8 cellular contexts compared by ENCODE assay signal in the genomic region with DNA sequence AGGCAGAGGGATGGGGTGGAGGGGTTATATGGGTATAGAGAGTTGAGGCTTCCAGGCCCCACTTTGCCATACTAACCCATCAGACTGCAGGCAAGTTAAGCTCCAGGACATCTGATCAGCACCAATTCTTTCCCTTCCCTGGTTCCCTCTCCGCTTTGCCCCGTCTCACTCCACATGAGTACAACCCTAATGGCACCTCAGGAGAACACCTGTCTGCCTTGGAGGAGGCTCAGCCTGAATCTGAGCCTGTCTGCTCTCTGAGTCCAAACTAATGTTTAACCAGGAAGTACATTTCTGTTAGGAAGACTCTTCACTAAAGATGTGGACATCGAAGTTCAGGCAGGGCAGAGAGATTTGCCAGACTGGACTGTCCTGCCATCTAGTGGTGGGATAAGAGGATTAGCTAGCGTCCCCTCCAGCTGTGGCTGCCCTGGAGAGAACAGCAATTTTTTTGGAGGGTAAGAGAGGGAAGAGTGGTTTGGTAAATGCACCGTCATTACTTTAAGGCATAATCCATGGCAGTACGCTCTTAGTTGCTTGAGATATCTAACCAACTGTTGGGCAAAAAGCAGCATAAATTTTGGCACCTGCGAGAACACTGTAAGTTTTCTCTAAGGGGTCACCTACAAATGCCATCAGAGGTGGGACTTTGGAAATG. TPM values are rescaled to one million over a fixed set of nuclear protein-coding genes. Genes with fewer than 3 reads are reported as not detected.
DNase-seq lines count a peak whose midpoint lies in the region; ATAC-seq and TF ChIP-seq lines count a peak whose summit lies in the region.

No MANE protein-coding gene starts in this region.

- no peaks in the 10 kb centered on the region for H3K36me3 Mint-ChIP-seq in activated CD4-positive, alpha-beta T cell treated with anti-CD3 and anti-CD28 coated beads, Interleukin-2, amount 10 ng/mL, durations not matched to agents 7 days and 5 days (ENCODE audit: low read depth)

- H3K4me1 ChIP-seq in lower lobe of right lung: peaks cover 19% of the 10 kb centered on the region

- POLR2A ChIA-PET in activated CD4-positive, alpha-beta T cell treated with anti-CD3 and anti-CD28 coated beads, Interleukin-2, amount 10 ng/mL, durations not matched to agents 7 days and 5 days (lab: Charles Lee): no interaction called here

- peaks cover 21% of the 10 kb centered on the region for H3K27me3 Mint-ChIP-seq in activated CD4-positive, alpha-beta T cell treated with anti-CD3 and anti-CD28 coated beads, Interleukin-2, amount 10 ng/mL, durations not matched to agents 7 days and 5 days

- ATAC-seq in HG03280 (IDR thresholded peaks at IDR 0.05; ENCODE audit: unreplicated experiment): peak; percentile 55
- peak; percentile 96 to 97 for ATAC-seq in lower lobe of right lung
- no peak for ATAC-seq in GM18520 (IDR thresholded peaks at IDR 0.05; ENCODE audit: unreplicated experiment)

- DNase-seq in GM12864 (ENCODE audit: low read depth) (peak; percentile 61), NCI-H748 (lab: John Stamatoyannopoulos, UW; ENCODE audit: unreplicated experiment) (peak; percentile 86), dermis microvascular lymphatic vessel endothelial cell (ENCODE audit: low read depth in 2 of 2) (peak; percentile 82 to 88), lower lobe of right lung (peak; percentile 63)
- peak; percentile 77 for DNase-seq in activated CD4-positive, alpha-beta T cell treated with anti-CD3 and anti-CD28 coated beads, Interleukin-2, amount 10 ng/mL, durations not matched to agents 7 days and 5 days
- peak; percentile 12 for DNase-seq in stimulated activated CD8-positive, alpha-beta memory T cell treated with anti-CD3 and anti-CD28 coated beads, Interleukin-12 subunit alpha, Interleukin-12 subunit beta, amount 100 ng/mL, for 24 hours (ENCODE audit: extremely low read depth)

- H3K4me3 ChIP-seq in GM12864 (ENCODE audit: low read depth, low read length) (no peak overlapping the region), lower lobe of right lung (no peak overlapping the region)

- H3K9me3 ChIP-seq in lower lobe of right lung: no peaks in the 10 kb centered on the region

- no peak overlapping the region for H3K27ac Mint-ChIP-seq in activated CD4-positive, alpha-beta T cell treated with anti-CD3 and anti-CD28 coated beads, Interleukin-2, amount 10 ng/mL, durations not matched to agents 7 days and 5 days

- H3K36me3 ChIP-seq in lower lobe of right lung: no peaks in the 10 kb centered on the region

- H3K4me1 Mint-ChIP-seq in activated CD4-positive, alpha-beta T cell treated with anti-CD3 and anti-CD28 coated beads, Interleukin-2, amount 10 ng/mL, durations not matched to agents 7 days and 5 days: peaks cover 10% of the 10 kb centered on the region

- intact Hi-C loops in lower lobe of right lung (cut with DNase I): no loop called here

- peak; percentile 81 for TF ChIP-seq CTCF in GM12864 (IDR thresholded peaks at IDR 0.05; ENCODE audit: low read depth, low read length, missing control alignments)
- TF ChIP-seq CTCF in lower lobe of right lung (IDR thresholded peaks at IDR 0.05): peak; percentile 93

- no peaks in the 10 kb centered on the region for H3K27me3 ChIP-seq in lower lobe of right lung (ENCODE audit: low read depth)

- H3K27ac ChIP-seq in lower lobe of right lung: no peak overlapping the region

- CTCF ChIA-PET in activated CD4-positive, alpha-beta T cell treated with anti-CD3 and anti-CD28 coated beads, Interleukin-2, amount 10 ng/mL, durations not matched to agents 7 days and 5 days (lab: Charles Lee): interaction anchor here (0.7 to 2.1 kb wide), 14 partner anchors 9 to 430 kb away, joined by 3 to 11 read pairs (median 4); a partner anchor contains a TSS

- H3K9me3 Mint-ChIP-seq in activated CD4-positive, alpha-beta T cell treated with anti-CD3 and anti-CD28 coated beads, Interleukin-2, amount 10 ng/mL, durations not matched to agents 7 days and 5 days: no peaks in the 10 kb centered on the region

- H3K4me3 Mint-ChIP-seq in activated CD4-positive, alpha-beta T cell treated with anti-CD3 and anti-CD28 coated beads, Interleukin-2, amount 10 ng/mL, durations not matched to agents 7 days and 5 days: no peak overlapping the region

RNA-seq across cellular contexts. Expression of a gene that starts 29.2 kb away (rescaled TPM):
- 1 to 10 TPM; 1.7 to 2.0 TPM for total RNA-seq in activated CD4-positive, alpha-beta T cell treated with anti-CD3 and anti-CD28 coated beads, Interleukin-2, amount 10 ng/mL, durations not matched to agents 7 days and 5 days
- 1.2 and 1.4 TPM in 2 replicates for total RNA-seq in dermis microvascular lymphatic vessel endothelial cell
- 3.8 TPM for total RNA-seq in lower lobe of right lung

RNA-seq across cellular contexts. Expression of a gene that starts 47.8 kb away (rescaled TPM):
- 1 to 10 TPM; 5.7 to 6.1 TPM for total RNA-seq in activated CD4-positive, alpha-beta T cell treated with anti-CD3 and anti-CD28 coated beads, Interleukin-2, amount 10 ng/mL, durations not matched to agents 7 days and 5 days
- total RNA-seq in dermis microvascular lymphatic vessel endothelial cell (1.8 and 2.5 TPM in 2 replicates), lower lobe of right lung (5.2 TPM)

Comparison
In these comparisons a context has a peak if more than half of its experiments do, and no peak if none do; other contexts are left out.
1. DNase-seq: peak in every context shown above with its lines; median percentile 86 in NCI-H748; 85 in dermis microvascular lymphatic vessel endothelial cell; 77 in activated CD4-positive, alpha-beta T cell treated with anti-CD3 and anti-CD28 coated beads, Interleukin-2, amount 10 ng/mL, durations not matched to agents 7 days and 5 days; 63 in lower lobe of right lung; 61 in GM12864; 12 in stimulated activated CD8-positive, alpha-beta memory T cell treated with anti-CD3 and anti-CD28 coated beads, Interleukin-12 subunit alpha, Interleukin-12 subunit beta, amount 100 ng/mL, for 24 hours.